10 cellular contexts compared by ENCODE assay signal in the genomic region with DNA sequence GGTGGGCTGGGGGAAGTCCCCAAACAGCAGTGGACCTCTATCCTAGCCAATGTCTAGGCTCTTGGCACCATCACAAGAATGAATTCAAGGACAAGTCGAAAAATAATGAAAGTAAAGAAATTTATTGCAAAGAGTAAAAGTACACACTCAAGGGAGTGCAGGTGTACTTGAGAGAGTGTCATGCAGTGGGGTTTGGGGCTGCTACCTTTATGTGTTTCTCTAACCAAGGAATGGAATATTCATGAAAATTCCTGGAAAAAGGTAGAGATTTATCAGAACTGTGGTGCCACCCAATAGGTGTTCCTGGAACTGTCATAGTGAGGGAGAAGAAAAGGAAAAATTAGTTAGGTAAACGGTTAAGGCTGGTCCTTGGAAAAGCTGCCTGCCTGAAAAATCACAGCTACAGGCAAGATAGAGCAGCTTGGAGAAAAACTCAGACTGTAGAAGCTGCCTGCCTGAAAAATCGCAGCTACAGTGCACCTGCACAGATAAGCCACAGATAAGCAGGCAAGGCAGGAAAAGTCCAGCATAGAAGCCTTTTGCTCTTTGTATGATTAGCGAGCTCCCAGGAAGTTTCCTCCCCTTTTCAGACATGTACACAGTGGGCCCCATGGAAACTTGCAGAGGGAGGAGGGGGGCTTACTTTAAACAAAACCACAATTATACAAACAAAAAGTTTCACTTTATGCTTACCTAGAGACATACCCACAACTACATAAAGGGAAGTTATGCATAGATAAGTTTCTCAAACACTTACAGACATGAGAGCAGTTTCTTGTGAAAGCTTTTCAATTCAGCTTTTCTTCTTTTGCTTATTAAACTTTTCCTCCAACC.
DNase-seq lines count a peak whose midpoint lies in the region; ATAC-seq and TF ChIP-seq lines count a peak whose summit lies in the region.
"Had no signal": no experiment of that assay in that cellular context is flagged by ENCODE, and none has a peak within 500 bp of the region (broad histone marks: within the 10 kb centered on the region; RNA-seq: fewer than 3 reads in every experiment).

No MANE protein-coding gene starts in this region.

- H2AFZ ChIP-seq in DND-41 (ENCODE audit: low read depth, low read length) = no peak overlapping the region

- 70 to 82% methylated on average over 4 of the region's 4 CpGs for WGBS in tibial nerve, 2 donors

- H3K27me3 ChIP-seq in DND-41 (ENCODE audit: insufficient read depth, low read length, poor library complexity) = no peaks in the 10 kb centered on the region
- no peaks in the 10 kb centered on the region for H3K27me3 ChIP-seq in MG63
- H3K27me3 ChIP-seq in BE2C = no peaks in the 10 kb centered on the region
- no peaks in the 10 kb centered on the region for H3K27me3 ChIP-seq in tibial nerve

- no peak for TF ChIP-seq POLR2A in tibial nerve (IDR thresholded peaks at IDR 0.05)

- H3K27ac ChIP-seq in DND-41 (ENCODE audit: low read length) (peak overlapping the region; percentile 40), tibial nerve (no peak overlapping the region)

- H3K4me1 ChIP-seq in DND-41 (ENCODE audit: insufficient read depth, low read length) (peaks cover 19% of the 10 kb centered on the region), BE2C (no peaks in the 10 kb centered on the region), tibial nerve (no peaks in the 10 kb centered on the region)

- no peaks in the 10 kb centered on the region for H3K79me2 ChIP-seq in DND-41 (ENCODE audit: insufficient read depth, low read length)

- peak overlapping the region; percentile 55 for H3K4me2 ChIP-seq in DND-41 (ENCODE audit: insufficient read depth, low read length)

- ATAC-seq in DND-41 (ENCODE audit: insufficient read depth, low read depth) = peak; percentile 98
- peak; percentile 73 for ATAC-seq in GM19397 (IDR thresholded peaks at IDR 0.05; ENCODE audit: unreplicated experiment)
- ATAC-seq in HG03103 (IDR thresholded peaks at IDR 0.05; ENCODE audit: low read depth, unreplicated experiment) = peak; percentile 71

- peak; percentile 77 for DNase-seq in DND-41
- peak; percentile 14 for DNase-seq in astrocyte of the hippocampus (ENCODE audit: low read depth, low spot score)
- no peak for DNase-seq in NCI-H1930 (lab: John Stamatoyannopoulos, UW)
- no peak for DNase-seq in MG63
- no peak for DNase-seq in BE2C
- no peak for DNase-seq in tibial nerve (ENCODE audit: low spot score in 2 of 2)
- DNase-seq: erythroblast, NCI-H2081 had no signal

- TF ChIP-seq CTCF in DND-41 (IDR thresholded peaks at IDR 0.05; ENCODE audit: borderline replicate concordance, extremely low read depth, low read length, poor library complexity, severe bottlenecking) (no peak), BE2C (IDR thresholded peaks at IDR 0.05; ENCODE audit: low read depth, low read length) (no peak), tibial nerve (IDR thresholded peaks at IDR 0.05) (no peak)

- H3K36me3 ChIP-seq in DND-41 (ENCODE audit: insufficient read depth, low read length) (peaks cover 9% of the 10 kb centered on the region; the same call in 1 of the 2 replicates), MG63 (no peaks in the 10 kb centered on the region), BE2C (no peaks in the 10 kb centered on the region), tibial nerve (peaks cover 0 to 63% (median 0%) of the 10 kb centered on the region in 3 donors)

- TF ChIP-seq EP300 in tibial nerve (IDR thresholded peaks at IDR 0.05) = no peak

- no peaks in the 10 kb centered on the region for H3K9me3 ChIP-seq in DND-41 (ENCODE audit: insufficient read depth, low read length, severe bottlenecking)
- no peaks in the 10 kb centered on the region for H3K9me3 ChIP-seq in MG63
- H3K9me3 ChIP-seq in BE2C = no peaks in the 10 kb centered on the region
- peaks cover 0 to 5% (median 0%) of the 10 kb centered on the region in 4 donors for H3K9me3 ChIP-seq in tibial nerve

- 0 out of 4 replicates have a peak overlapping the region, but pooled peaks of 1 of the 2 experiments have one; percentile 10 for H3K4me3 ChIP-seq in DND-41 (ENCODE audit: low read depth in 1 of 2, low read length in 2 of 2)
- no peak overlapping the region for H3K4me3 ChIP-seq in MG63
- H3K4me3 ChIP-seq in BE2C (ENCODE audit: low read depth, low read length) = no peak overlapping the region
- H3K4me3 ChIP-seq in tibial nerve = no peak overlapping the region

- H4K20me1 ChIP-seq in DND-41 (ENCODE audit: insufficient read depth, low read length) = 0 out of 2 replicates have a peak, but pooled peaks cover 6% of the 10 kb centered on the region

- H3K9ac ChIP-seq in DND-41 (ENCODE audit: low read depth, low read length) = no peak overlapping the region

Comparison
In these comparisons a context has a peak if more than half of its experiments do, and no peak if none do; other contexts are left out.
1. DNase-seq: peak in DND-41 (single experiment) and astrocyte of the hippocampus (single experiment); none in NCI-H1930 (0 of 2), MG63 (single experiment), BE2C (single experiment) and tibial nerve (0 of 2).
2. Peak in every context shown above with its lines, with median percentiles within 50 percentile points of each other: ATAC-seq.